Comparison of ENCODE assay signal across 11 cellular contexts in the genomic region with DNA sequence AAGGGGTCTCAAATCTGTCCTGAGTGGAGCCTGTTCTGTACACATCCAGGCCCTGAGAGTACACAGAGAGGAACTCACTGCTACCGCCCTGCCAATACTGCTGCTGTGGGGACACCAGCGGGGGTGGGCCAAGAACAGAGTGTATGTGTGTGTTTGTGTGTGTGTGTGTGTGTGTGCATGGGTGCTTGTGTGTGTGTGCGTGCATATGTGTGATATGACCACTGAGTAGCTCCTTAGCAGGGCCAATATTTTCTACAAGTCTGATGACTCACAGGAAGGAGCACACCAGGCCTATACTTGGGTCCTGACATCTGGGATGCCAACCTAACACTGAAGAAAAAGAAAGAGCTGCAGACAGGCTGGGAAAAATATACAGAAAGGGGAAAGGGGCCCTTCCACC. TPM values are rescaled to one million over a fixed set of nuclear protein-coding genes. Genes with fewer than 3 reads are reported as not detected.
DNase-seq lines count a peak whose midpoint lies in the region; ATAC-seq, FAIRE-seq and TF ChIP-seq lines count a peak whose summit lies in the region.
"Had no signal": no experiment of that assay in that cellular context is flagged by ENCODE, and none has a peak within 500 bp of the region (broad histone marks: within the 10 kb centered on the region; RNA-seq: fewer than 3 reads in every experiment).

No MANE protein-coding gene starts in this region.

- intact Hi-C loops in kidney (cut with DNase I), result no loop called here

- TF ChIP-seq POLR2A in suprapubic skin (IDR thresholded peaks at IDR 0.05), result no peak

- DNase-seq in HS-27A (ENCODE audit: low read depth) (peak; percentile 35), foreskin keratinocyte (peak in 1 of 2 donors; percentile 42), suprapubic skin (ENCODE audit: low spot score in 2 of 2) (peak; percentile 52 to 57), RPMI8226 (no peak), kidney (no peak)

- peak overlapping the region; percentile 45 for H3K27ac Mint-ChIP-seq in T-helper 1 cell treated with Interleukin-12 subunit alpha and Interleukin-12 subunit beta and Interleukin-4 antibody, amounts not matched to agents 30 μg/mL and 1 μg/mL, for 36 hours

- H3K36me3 ChIP-seq in suprapubic skin, result no peaks in the 10 kb centered on the region
- no peaks in the 10 kb centered on the region for H3K36me3 ChIP-seq in kidney (ENCODE audit: control insufficient read depth in 1 of 2, insufficient read depth in 2 of 2, low read length in 2 of 2)

- no peak overlapping the region for H3K4me3 Mint-ChIP-seq in T-helper 1 cell treated with Interleukin-12 subunit alpha and Interleukin-12 subunit beta and Interleukin-4 antibody, amounts not matched to agents 30 μg/mL and 1 μg/mL, for 36 hours

- H3K4me3 ChIP-seq in suprapubic skin (peak overlapping the region; percentile 28), kidney (ENCODE audit: low read length in 2 of 2) (no peak overlapping the region)

- peak; percentile 36 for ATAC-seq in foreskin keratinocyte
- ATAC-seq in GM21717 (IDR thresholded peaks at IDR 0.05; ENCODE audit: unreplicated experiment), result no peak

- 73% methylated on average over 3 of the region's 3 CpGs for WGBS in suprapubic skin

- H3K4me1 Mint-ChIP-seq in T-helper 1 cell treated with Interleukin-12 subunit alpha and Interleukin-12 subunit beta and Interleukin-4 antibody, amounts not matched to agents 30 μg/mL and 1 μg/mL, for 36 hours (ENCODE audit: low read depth), result peaks cover 20% of the 10 kb centered on the region

- no peak for FAIRE-seq in kidney (lab: Jason Lieb, UNC)
- FAIRE-seq: GM12892 had no signal

- TF ChIP-seq CTCF in foreskin keratinocyte (conservative IDR thresholded peaks at IDR 0.05), result no peak
- TF ChIP-seq CTCF in suprapubic skin (IDR thresholded peaks at IDR 0.05), result no peak
- TF ChIP-seq CTCF in kidney (IDR thresholded peaks at IDR 0.05; ENCODE audit: borderline replicate concordance, extremely low read depth, insufficient read depth), result no peak

- peaks cover 32% of the 10 kb centered on the region for H3K27me3 Mint-ChIP-seq in T-helper 1 cell treated with Interleukin-12 subunit alpha and Interleukin-12 subunit beta and Interleukin-4 antibody, amounts not matched to agents 30 μg/mL and 1 μg/mL, for 36 hours (ENCODE audit: low read depth)

- no peaks in the 10 kb centered on the region for H3K9me3 ChIP-seq in suprapubic skin
- H3K9me3 ChIP-seq in kidney (ENCODE audit: control insufficient read depth in 1 of 2, low read length in 2 of 2), result no peaks in the 10 kb centered on the region

- no peak overlapping the region for H3K27ac ChIP-seq in foreskin keratinocyte
- H3K27ac ChIP-seq in suprapubic skin, result peak overlapping the region; percentile 81
- H3K27ac ChIP-seq in kidney (ENCODE audit: low read depth in 2 of 2, low read length in 2 of 2), result no peak overlapping the region

- H3K27me3 ChIP-seq in foreskin keratinocyte, result no peaks in the 10 kb centered on the region
- H3K27me3 ChIP-seq in suprapubic skin, result no peaks in the 10 kb centered on the region
- H3K27me3 ChIP-seq: dorsolateral prefrontal cortex had no signal

- H3K9ac ChIP-seq in kidney (ENCODE audit: low read length in 2 of 2), result no peak overlapping the region

- H3K4me1 ChIP-seq in foreskin keratinocyte, result peaks cover 31% of the 10 kb centered on the region
- H3K4me1 ChIP-seq in suprapubic skin, result peaks cover 64% of the 10 kb centered on the region
- H3K4me1 ChIP-seq in kidney (ENCODE audit: control insufficient read depth in 1 of 2, insufficient read depth in 1 of 2, low read depth in 1 of 2, low read length in 2 of 2), result peaks cover 0 to 12% of the 10 kb centered on the region in 2 donors

- H3K36me3 Mint-ChIP-seq in T-helper 1 cell treated with Interleukin-12 subunit alpha and Interleukin-12 subunit beta and Interleukin-4 antibody, amounts not matched to agents 30 μg/mL and 1 μg/mL, for 36 hours (ENCODE audit: low read depth), result peaks cover 1% of the 10 kb centered on the region

- TF ChIP-seq EP300 in suprapubic skin (IDR thresholded peaks at IDR 0.05), result no peak

- H3K9me3 Mint-ChIP-seq in T-helper 1 cell treated with Interleukin-12 subunit alpha and Interleukin-12 subunit beta and Interleukin-4 antibody, amounts not matched to agents 30 μg/mL and 1 μg/mL, for 36 hours, result no peaks in the 10 kb centered on the region

RNA-seq across cellular contexts. Expression of gene RAET1E, which starts 1.4 kb away (rescaled TPM):
- total RNA-seq in foreskin keratinocyte, result 1.1 and 1.5 TPM in 2 replicates
- 0.97 and 1.1 TPM in 2 replicates for polyA plus RNA-seq in foreskin keratinocyte
- 10 to 100 TPM; 14.4 to 46.8 (median 22.8) TPM for total RNA-seq in suprapubic skin
- total RNA-seq in kidney, result 1.0 TPM
- 3.1 TPM for polyA plus RNA-seq in kidney (ENCODE audit: insufficient read depth, low read depth, low replicate concordance)
- total RNA-seq: liver, OCI-LY7 had no signal
- polyA plus RNA-seq: liver had no signal

RNA-seq across cellular contexts. Expression of gene RAET1G, which starts 26.4 kb away (rescaled TPM):
- total RNA-seq in foreskin keratinocyte, result 1.0 and 1.2 TPM in 2 replicates
- polyA plus RNA-seq in foreskin keratinocyte, result 1.1 and 1.8 TPM in 2 replicates
- total RNA-seq in suprapubic skin, result 1 to 10 TPM; 1.9 to 5.8 (median 4.5) TPM
- total RNA-seq in kidney, result 0.41 TPM
- polyA plus RNA-seq in kidney (ENCODE audit: insufficient read depth, low read depth, low replicate concordance), result 1.3 TPM
- total RNA-seq: liver, OCI-LY7 had no signal
- polyA plus RNA-seq: liver had no signal

RNA-seq across cellular contexts. Expression of gene LRP11, which starts 32.3 kb away (rescaled TPM):
- total RNA-seq in foreskin keratinocyte, result 42.0 and 42.6 TPM in 2 replicates
- polyA plus RNA-seq in foreskin keratinocyte, result 15.5 and 18.8 TPM in 2 replicates
- 10 to 100 TPM; 43.6 to 77.2 (median 68.4) TPM for total RNA-seq in suprapubic skin
- 34.0 TPM for total RNA-seq in kidney
- polyA plus RNA-seq in kidney (ENCODE audit: insufficient read depth, low read depth, low replicate concordance), result 22.1 TPM

RNA-seq across cellular contexts. Expression of gene ULBP2, which starts 45.3 kb away (rescaled TPM):
- total RNA-seq in foreskin keratinocyte (8.3 and 10.6 TPM in 2 replicates), suprapubic skin (under 1 TPM in 2 of 4 donors, not detected in 2; 0.76 to 0.95 TPM), kidney (1.3 TPM)
- polyA plus RNA-seq in foreskin keratinocyte (9.8 and 9.9 TPM in 2 replicates), kidney (ENCODE audit: insufficient read depth, low read depth, low replicate concordance) (2.5 TPM)

Comparison
In these comparisons a context has a peak if more than half of its experiments do, and no peak if none do; other contexts are left out.
1. DNase-seq: peak in HS-27A (single experiment) and suprapubic skin (2 of 2); none in RPMI8226 (single experiment) and kidney (single experiment).